In the genomic region with DNA sequence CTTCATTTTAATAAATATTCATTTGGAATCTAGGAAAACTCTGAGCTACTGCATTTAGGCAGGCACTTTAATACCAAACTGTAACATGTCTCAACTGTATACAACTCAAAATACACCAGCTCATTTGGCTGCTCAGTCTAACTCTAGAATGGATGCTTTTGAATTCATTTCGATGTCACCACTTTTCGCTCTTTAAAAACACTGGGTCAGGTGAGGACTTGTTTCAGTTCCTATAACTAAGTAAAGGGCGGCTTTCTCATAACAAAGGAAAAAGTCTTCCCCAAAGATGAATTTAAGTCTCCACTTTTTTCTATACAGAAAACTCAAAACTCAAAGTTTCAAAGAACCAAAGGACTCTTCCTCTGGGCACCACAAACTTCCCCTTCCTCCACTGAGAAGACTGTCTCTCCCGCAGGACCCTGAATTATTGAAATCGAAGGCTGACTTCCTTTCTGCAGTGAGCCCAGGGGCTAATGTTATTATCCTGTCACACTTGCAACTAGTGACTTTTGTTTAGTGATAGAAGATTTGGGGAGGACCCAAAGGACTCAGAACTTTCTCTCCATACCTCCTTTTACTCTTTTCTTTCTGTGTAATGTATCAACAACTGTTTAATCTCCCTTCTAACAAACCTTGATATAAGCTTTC, we compare ENCODE assay signal across 13 cellular contexts.
A peak's percentile ranks its signal among the peaks of the same experiment; 100 is the strongest.
DNase-seq lines count a peak whose midpoint lies in the region; ATAC-seq and TF ChIP-seq lines count a peak whose summit lies in the region.
"Had no signal": no experiment of that assay in that cellular context is flagged by ENCODE, and none has a peak within 500 bp of the region (broad histone marks: within the 10 kb centered on the region; RNA-seq: fewer than 3 reads in every experiment).

No MANE protein-coding gene starts in this region.

- H3K27me3 ChIP-seq in neutrophil: no peaks in the 10 kb centered on the region

- peaks cover 82% of the 10 kb centered on the region for H3K36me3 ChIP-seq in neutrophil

- H3K4me3 ChIP-seq in neutrophil (ENCODE audit: low read depth in 1 of 2, low read length in 1 of 2): no peak overlapping the region

- H3K9me3 ChIP-seq in neutrophil: no peaks in the 10 kb centered on the region

- H3K27ac ChIP-seq in neutrophil: peak overlapping the region; percentile 40

- H3K4me1 ChIP-seq in neutrophil (ENCODE audit: control insufficient read depth in 1 of 2, insufficient read depth in 1 of 2, low read depth in 1 of 2, low read length in 1 of 2): no peaks in the 10 kb centered on the region

- TF ChIP-seq CTCF in neutrophil (IDR thresholded peaks at IDR 0.05): no peak

- DNase-seq in MV-4-11 (lab: John Stamatoyannopoulos, UW) (peak; percentile 33), ecto neural progenitor cell (ENCODE audit: low spot score) (no peak), NCI-H2171 treated with DMSO at 0.1 percent for 48 hours (lab: John Stamatoyannopoulos, UW) (no peak), NCI-H1417 (lab: John Stamatoyannopoulos, UW) (no peak)
- DNase-seq: amniotic stem cell; CD8-positive, alpha-beta T cell; cortex of kidney; immature natural killer cell; Karpas-422; right cardiac atrium had no signal

- peak; percentile 56 for ATAC-seq in GM18909 (IDR thresholded peaks at IDR 0.05; ENCODE audit: poor library complexity, unreplicated experiment)
- ATAC-seq in HG02678 (IDR thresholded peaks at IDR 0.05; ENCODE audit: unreplicated experiment): peak; percentile 78
- ATAC-seq: CD8-positive, alpha-beta T cell; right cardiac atrium had no signal
